ENCODE assay signal across 1 cellular context in genomic region chrX:40105791-40106676, GRCh38.
A peak's percentile ranks its signal among the peaks of the same experiment; 100 is the strongest.
TF ChIP-seq lines count a peak whose summit lies in the region.

No MANE protein-coding gene starts in this region.

TF ChIP-seq in GM12878, 131 proteins besides CTCF, POLR2A, EP300 and RAD21 (continued from another document):
- TF ChIP-seq ZNF687 (IDR thresholded peaks at IDR 0.05) (no peak), SMC3 (IDR thresholded peaks at IDR 0.05; ENCODE audit: borderline replicate concordance, low read length) (no peak), SKIL (IDR thresholded peaks at IDR 0.05; ENCODE audit: low read depth, poor library complexity, severe bottlenecking) (no peak), SPI1 (IDR thresholded peaks at IDR 0.05; ENCODE audit: borderline replicate concordance, insufficient read depth, low read depth, low read length) (0 out of 2 replicates have a peak, but pooled peaks have one; percentile 22), E2F4 (IDR thresholded peaks at IDR 0.05; ENCODE audit: low read depth, low read length) (no peak), RBBP5 (conservative IDR thresholded peaks at IDR 0.05) (no peak), HCFC1 (IDR thresholded peaks at IDR 0.05; ENCODE audit: low read length) (no peak), YBX1 (IDR thresholded peaks at IDR 0.05) (no peak), CHD1 (IDR thresholded peaks at IDR 0.05; ENCODE audit: low read depth, low read length) (no peak), YY1 (IDR thresholded peaks at IDR 0.05; ENCODE audit: low read depth, low read length) (0 out of 2 replicates have a peak, but pooled peaks have one; percentile 15)
